8 cellular contexts compared by ENCODE assay signal in genomic region chr17:64837018-64837761, GRCh38.
DNase-seq lines count a peak whose midpoint lies in the region; ATAC-seq and TF ChIP-seq lines count a peak whose summit lies in the region.
"Not testable (repeated sequence)": the region's sequence is repeated elsewhere in the genome, so short reads cannot be mapped to it uniquely, and the experiment has no call there.

No MANE protein-coding gene starts in this region.

- peak overlapping the region; percentile 80 to 88 (median 85) for H3K27ac ChIP-seq in BLaER1 treated with 17β-estradiol and CSF1 and Interleukin-3, amounts not matched to agents 10 nM and 100 nM
- peak overlapping the region; percentile 56 for H3K27ac ChIP-seq in duodenal mucosa (ENCODE audit: low read depth, low read length)

- peak in 1 of 2 donors; percentile 83 for TF ChIP-seq POLR2A in lower leg skin (IDR thresholded peaks at IDR 0.05)

- TF ChIP-seq CTCF in lower leg skin (IDR thresholded peaks at IDR 0.05), result not testable (repeated sequence)

- H3K27me3 Mint-ChIP-seq in activated CD4-positive, alpha-beta memory T cell treated with anti-CD3 and anti-CD28 coated beads for 36 hours, result not testable (repeated sequence)

- not testable (repeated sequence) for H3K36me3 Mint-ChIP-seq in activated CD4-positive, alpha-beta memory T cell treated with anti-CD3 and anti-CD28 coated beads for 36 hours

- H3K4me3 ChIP-seq in BLaER1 treated with 17β-estradiol and CSF1 and Interleukin-3, amounts not matched to agents 10 nM and 100 nM, result peak overlapping the region; percentile 71 to 82 (median 76)
- H3K4me3 ChIP-seq in duodenal mucosa (ENCODE audit: low read depth in 1 of 2, low read length in 2 of 2) (peak overlapping the region; percentile 65 to 74), lower leg skin (ENCODE audit: low read depth, poor library complexity, severe bottlenecking) (peak overlapping the region; percentile 56)

- CTCF ChIA-PET in activated CD4-positive, alpha-beta memory T cell treated with anti-CD3 and anti-CD28 coated beads for 36 hours (lab: Charles Lee), result not testable (repeated sequence)

- intact Hi-C loops in activated CD4-positive, alpha-beta memory T cell treated with anti-CD3 and anti-CD28 coated beads for 36 hours (cut with micrococcal nuclease); lower leg skin (cut with DNase I; ENCODE audit: low total_unique reads): not testable (repeated sequence)

- H3K27ac Mint-ChIP-seq in activated CD4-positive, alpha-beta memory T cell treated with anti-CD3 and anti-CD28 coated beads for 36 hours, result peak overlapping the region; percentile 80

- ATAC-seq in GM19328 (IDR thresholded peaks at IDR 0.05; ENCODE audit: unreplicated experiment) (peak; percentile 92), HG03439 (IDR thresholded peaks at IDR 0.05; ENCODE audit: unreplicated experiment) (peak; percentile 93)

- H3K4me3 Mint-ChIP-seq in activated CD4-positive, alpha-beta memory T cell treated with anti-CD3 and anti-CD28 coated beads for 36 hours, result peak overlapping the region; percentile 85

- peaks cover 23% of the 10 kb centered on the region for H3K4me1 Mint-ChIP-seq in activated CD4-positive, alpha-beta memory T cell treated with anti-CD3 and anti-CD28 coated beads for 36 hours (ENCODE audit: low read depth)

- H3K4me1 ChIP-seq in BLaER1 treated with 17β-estradiol and CSF1 and Interleukin-3, amounts not matched to agents 10 nM and 100 nM, result peaks cover 34 to 69% (median 49%) of the 10 kb centered on the region in 10 experiments
- H3K4me1 ChIP-seq in duodenal mucosa (ENCODE audit: control insufficient read depth in 1 of 2, insufficient read depth in 2 of 2, low read length in 2 of 2), result not testable (repeated sequence)

- not testable (repeated sequence) for H3K36me3 ChIP-seq in BLaER1 treated with 17β-estradiol and CSF1 and Interleukin-3, amounts not matched to agents 10 nM and 100 nM; duodenal mucosa (ENCODE audit: control insufficient read depth in 1 of 2, insufficient read depth in 2 of 2, low read length in 2 of 2)

- not testable (repeated sequence) for H3K9me3 ChIP-seq in BLaER1 treated with 17β-estradiol and CSF1 and Interleukin-3, amounts not matched to agents 10 nM and 100 nM (replicated peaks in 1 of 11); duodenal mucosa (ENCODE audit: control insufficient read depth in 1 of 2, low read length in 2 of 2)

- not testable (repeated sequence) for H3K9me3 Mint-ChIP-seq in activated CD4-positive, alpha-beta memory T cell treated with anti-CD3 and anti-CD28 coated beads for 36 hours

- DNase-seq in NCI-H748 treated with DMSO at 0.1 percent for 48 hours (lab: John Stamatoyannopoulos, UW), result peak; percentile 1
- peak; percentile 92 for DNase-seq in activated CD4-positive, alpha-beta memory T cell treated with anti-CD3 and anti-CD28 coated beads for 36 hours
- DNase-seq in lower leg skin (ENCODE audit: low spot score in 2 of 2), result peak; percentile 78 to 97
- peak; percentile 76 to 79 for DNase-seq in stimulated activated CD4-positive, alpha-beta T cell treated with anti-CD3 and anti-CD28 coated beads, Interleukin-2, amount 100 ng/mL, for 48 hours

- H4K20me1 ChIP-seq in BLaER1 treated with 17β-estradiol and CSF1 and Interleukin-3, amounts not matched to agents 10 nM and 100 nM, result peaks cover 0 to 34% (median 0%) of the 10 kb centered on the region in 11 experiments; a peak in 5 of 22 replicates

- POLR2A ChIA-PET in activated CD4-positive, alpha-beta memory T cell treated with anti-CD3 and anti-CD28 coated beads for 36 hours (lab: Charles Lee), result not testable (repeated sequence)

- WGBS in lower leg skin, 2 donors, result 0 to 1% methylated on average over 20 to 21 of the region's 56 CpGs

- peak overlapping the region; percentile 85 to 93 (median 90) for H3K4me2 ChIP-seq in BLaER1 treated with 17β-estradiol and CSF1 and Interleukin-3, amounts not matched to agents 10 nM and 100 nM

- peak overlapping the region; percentile 84 to 90 (median 87) for H3K9ac ChIP-seq in BLaER1 treated with 17β-estradiol and CSF1 and Interleukin-3, amounts not matched to agents 10 nM and 100 nM
- H3K9ac ChIP-seq in duodenal mucosa (ENCODE audit: low read depth in 1 of 2, low read length in 2 of 2), result peak overlapping the region; percentile 60 to 63

- not testable (repeated sequence) for H3K27me3 ChIP-seq in BLaER1 treated with 17β-estradiol and CSF1 and Interleukin-3, amounts not matched to agents 10 nM and 100 nM; duodenal mucosa (ENCODE audit: control insufficient read depth in 1 of 2, insufficient read depth in 2 of 2, low read length in 2 of 2)

Comparison
In these comparisons a context has a peak if more than half of its experiments do, and no peak if none do; other contexts are left out.
1. Peak in every context shown above with its lines: DNase-seq, ATAC-seq, H3K4me3 ChIP-seq and H3K27ac ChIP-seq.
2. DNase-seq: peak in every context shown above with its lines; median percentile 92 in activated CD4-positive, alpha-beta memory T cell treated with anti-CD3 and anti-CD28 coated beads for 36 hours; 88 in lower leg skin; 78 in stimulated activated CD4-positive, alpha-beta T cell treated with anti-CD3 and anti-CD28 coated beads, Interleukin-2, amount 100 ng/mL, for 48 hours; 1 in NCI-H748 treated with DMSO at 0.1 percent for 48 hours.